1 cellular context compared by ENCODE assay signal in genomic region chr2:33318456-33318855, GRCh38.
TF ChIP-seq lines count a peak whose summit lies in the region.

No MANE protein-coding gene starts in this region.

TF ChIP-seq in endothelial cell of umbilical vein, 7 proteins besides CTCF, POLR2A, EP300 and RAD21 (continued from another document):
- no peak for TF ChIP-seq EZH2 (IDR thresholded peaks at IDR 0.05; ENCODE audit: borderline replicate concordance, low read depth, low read length, severe bottlenecking)
- TF ChIP-seq JUN (IDR thresholded peaks at IDR 0.05; ENCODE audit: borderline replicate concordance, insufficient read depth, insufficient read length, low read depth): no peak
- TF ChIP-seq MAX (IDR thresholded peaks at IDR 0.05; ENCODE audit: insufficient read depth, insufficient read length): no peak
